ENCODE assay signal across 38 cellular contexts in genomic region chr3:70757658-70758057, GRCh38.
"Had no signal": no experiment of that assay in that cellular context is flagged by ENCODE, and none has a peak within 500 bp of the region (broad histone marks: within the 10 kb centered on the region; RNA-seq: fewer than 3 reads in every experiment).

No MANE protein-coding gene starts in this region.

- H3K27ac Mint-ChIP-seq: activated CD4-positive, alpha-beta memory T cell treated with anti-CD3 and anti-CD28 coated beads, Interleukin-2, amount 10 ng/mL, durations not matched to agents 7 days and 5 days; activated CD4-positive, alpha-beta T cell treated with anti-CD3 and anti-CD28 coated beads for 36 hours; activated CD4-positive, alpha-beta T cell treated with anti-CD3 and anti-CD28 coated beads, Interleukin-2, amount 10 ng/mL, durations not matched to agents 7 days and 5 days; activated CD8-positive, alpha-beta memory T cell treated with anti-CD3 and anti-CD28 coated beads, Interleukin-2, amount 10 ng/mL, durations not matched to agents 7 days and 5 days; activated CD8-positive, alpha-beta T cell treated with anti-CD3 and anti-CD28 coated beads, Interleukin-2, amount 10 ng/mL, durations not matched to agents 7 days and 5 days; activated naive CD4-positive, alpha-beta T cell treated with anti-CD3 and anti-CD28 coated beads, Interleukin-2, amount 10 ng/mL, durations not matched to agents 7 days and 5 days; activated naive CD4-positive, alpha-beta T cell treated with anti-CD3 and anti-CD28 coated beads, Interleukin-2, amount 50 U/mL, for 24 hours; activated naive CD8-positive, alpha-beta T cell; activated naive CD8-positive, alpha-beta T cell treated with anti-CD3 and anti-CD28 coated beads, Interleukin-2, amount 10 ng/mL, durations not matched to agents 7 days and 5 days; activated naive CD8-positive, alpha-beta T cell treated with anti-CD3 and anti-CD28 coated beads, Interleukin-2, amount 50 U/mL, for 24 hours; activated T-cell treated with anti-CD3 and anti-CD28 coated beads, Interleukin-2, amount 50 U/mL, for 24 hours; activated T-helper 2 cell treated with anti-CD3 and anti-CD28 coated beads, Interferon-gamma antibody, Interleukin-2, Interleukin-4, amounts not matched to agents 10 μg/mL and 5 μg/mL and 100 μg/mL, durations not matched to agents 14 hours and 24 hours and 36 hours; T-helper 1 cell treated with Interleukin-12 subunit alpha and Interleukin-12 subunit beta and Interleukin-4 antibody, amounts not matched to agents 30 μg/mL and 1 μg/mL, for 36 hours; T-helper 2 cell treated with Interferon-gamma antibody and Interleukin-4, amounts not matched to agents 5 μg/mL and 100 μg/mL, for 36 hours; WTC11 had no signal

- H3K27ac ChIP-seq: ascending aorta, body of pancreas, brain microvascular endothelial cell, breast epithelium, WERI-Rb-1 had no signal

- H3K4me1 Mint-ChIP-seq: activated CD4-positive, alpha-beta memory T cell treated with anti-CD3 and anti-CD28 coated beads, Interleukin-2, amount 10 ng/mL, durations not matched to agents 7 days and 5 days; activated CD4-positive, alpha-beta T cell treated with anti-CD3 and anti-CD28 coated beads for 36 hours; activated CD4-positive, alpha-beta T cell treated with anti-CD3 and anti-CD28 coated beads, Interleukin-2, amount 10 ng/mL, durations not matched to agents 7 days and 5 days; activated CD8-positive, alpha-beta memory T cell treated with anti-CD3 and anti-CD28 coated beads, Interleukin-2, amount 10 ng/mL, durations not matched to agents 7 days and 5 days; activated naive CD4-positive, alpha-beta T cell treated with anti-CD3 and anti-CD28 coated beads, Interleukin-2, amount 10 ng/mL, durations not matched to agents 7 days and 5 days; activated naive CD4-positive, alpha-beta T cell treated with anti-CD3 and anti-CD28 coated beads, Interleukin-2, amount 50 U/mL, for 24 hours; activated naive CD8-positive, alpha-beta T cell treated with anti-CD3 and anti-CD28 coated beads, Interleukin-2, amount 10 ng/mL, durations not matched to agents 7 days and 5 days; activated naive CD8-positive, alpha-beta T cell treated with anti-CD3 and anti-CD28 coated beads, Interleukin-2, amount 50 U/mL, for 24 hours; WTC11 had no signal

- H3K4me1 ChIP-seq: ascending aorta, breast epithelium had no signal

- H3K4me3 Mint-ChIP-seq: activated CD4-positive, alpha-beta memory T cell treated with anti-CD3 and anti-CD28 coated beads, Interleukin-2, amount 10 ng/mL, durations not matched to agents 7 days and 5 days; activated CD4-positive, alpha-beta T cell treated with anti-CD3 and anti-CD28 coated beads for 36 hours; activated CD4-positive, alpha-beta T cell treated with anti-CD3 and anti-CD28 coated beads, Interleukin-2, amount 10 ng/mL, durations not matched to agents 7 days and 5 days; activated CD8-positive, alpha-beta memory T cell treated with anti-CD3 and anti-CD28 coated beads, Interleukin-2, amount 10 ng/mL, durations not matched to agents 7 days and 5 days; activated CD8-positive, alpha-beta T cell treated with anti-CD3 and anti-CD28 coated beads, Interleukin-2, amount 10 ng/mL, durations not matched to agents 7 days and 5 days; activated naive CD4-positive, alpha-beta T cell treated with anti-CD3 and anti-CD28 coated beads, Interleukin-2, amount 10 ng/mL, durations not matched to agents 7 days and 5 days; activated naive CD4-positive, alpha-beta T cell treated with anti-CD3 and anti-CD28 coated beads, Interleukin-2, amount 50 U/mL, for 24 hours; activated naive CD8-positive, alpha-beta T cell; activated naive CD8-positive, alpha-beta T cell treated with anti-CD3 and anti-CD28 coated beads, Interleukin-2, amount 10 ng/mL, durations not matched to agents 7 days and 5 days; activated naive CD8-positive, alpha-beta T cell treated with anti-CD3 and anti-CD28 coated beads, Interleukin-2, amount 50 U/mL, for 24 hours; activated T-cell treated with anti-CD3 and anti-CD28 coated beads, Interleukin-2, amount 50 U/mL, for 24 hours; T-helper 1 cell treated with Interleukin-12 subunit alpha and Interleukin-12 subunit beta and Interleukin-4 antibody, amounts not matched to agents 30 μg/mL and 1 μg/mL, for 36 hours; T-helper 2 cell treated with Interferon-gamma antibody and Interleukin-4, amounts not matched to agents 5 μg/mL and 100 μg/mL, for 36 hours; WTC11 had no signal

- DNase-seq: activated CD4-positive, alpha-beta memory T cell treated with anti-CD3 and anti-CD28 coated beads, Interleukin-2, amount 10 ng/mL, durations not matched to agents 7 days and 5 days; activated CD4-positive, alpha-beta T cell treated with anti-CD3 and anti-CD28 coated beads for 1 hour; activated CD4-positive, alpha-beta T cell treated with anti-CD3 and anti-CD28 coated beads for 36 hours; activated CD4-positive, alpha-beta T cell treated with anti-CD3 and anti-CD28 coated beads for 48 hours; activated CD4-positive, alpha-beta T cell treated with anti-CD3 and anti-CD28 coated beads, Interleukin-2, amount 10 ng/mL, durations not matched to agents 7 days and 5 days; activated CD4-positive, alpha-beta T cell treated with anti-CD3 and anti-CD28 coated beads, Interleukin-2, amount 50 U/mL, for 48 hours; activated CD4-positive, CD25-positive, alpha-beta regulatory T cell; activated CD8-positive, alpha-beta memory T cell treated with anti-CD3 and anti-CD28 coated beads for 24 hours; activated CD8-positive, alpha-beta memory T cell treated with anti-CD3 and anti-CD28 coated beads, Interleukin-2, amount 10 ng/mL, durations not matched to agents 7 days and 5 days; activated CD8-positive, alpha-beta memory T cell treated with anti-CD3 and anti-CD28 coated beads, Interleukin-2, amount 50 U/mL, for 48 hours; activated CD8-positive, alpha-beta T cell treated with anti-CD3 and anti-CD28 coated beads, Interleukin-2, amount 10 ng/mL, durations not matched to agents 7 days and 5 days; activated effector memory CD4-positive, alpha-beta T cell treated with Interleukin-2 at 50 U/mL for 16 hours; activated gamma-delta T cell; activated naive CD4-positive, alpha-beta T cell treated with anti-CD3 and anti-CD28 coated beads, Interleukin-2, amount 10 ng/mL, durations not matched to agents 7 days and 5 days; activated naive CD4-positive, alpha-beta T cell treated with Interleukin-2 at 50 U/mL for 16 hours; activated naive CD8-positive, alpha-beta T cell treated with anti-CD3 and anti-CD28 coated beads, Interleukin-2, amount 10 ng/mL, durations not matched to agents 7 days and 5 days; activated naive CD8-positive, alpha-beta T cell treated with anti-CD3 and anti-CD28 coated beads, Interleukin-2, amount 50 U/mL, for 24 hours; activated T-cell treated with anti-CD3 and anti-CD28 coated beads, Interleukin-2, amount 50 U/mL, for 24 hours; activated T-cell treated with anti-CD3 and anti-CD28 coated beads, Interleukin-2, amount 50 U/mL, for 48 hours; amygdala; anterior cingulate cortex; brain microvascular endothelial cell; central memory CD4-positive, alpha-beta T cell; SW 1271; T-helper 1 cell; T-helper 2 cell; T-helper 9 cell; WERI-Rb-1 had no signal

- H3K9me3 ChIP-seq: ascending aorta, body of pancreas, breast epithelium had no signal

- H3K27me3 Mint-ChIP-seq: activated CD4-positive, alpha-beta memory T cell treated with anti-CD3 and anti-CD28 coated beads, Interleukin-2, amount 10 ng/mL, durations not matched to agents 7 days and 5 days; activated CD4-positive, alpha-beta T cell treated with anti-CD3 and anti-CD28 coated beads, Interleukin-2, amount 10 ng/mL, durations not matched to agents 7 days and 5 days; activated CD8-positive, alpha-beta memory T cell treated with anti-CD3 and anti-CD28 coated beads, Interleukin-2, amount 10 ng/mL, durations not matched to agents 7 days and 5 days; activated naive CD4-positive, alpha-beta T cell treated with anti-CD3 and anti-CD28 coated beads, Interleukin-2, amount 10 ng/mL, durations not matched to agents 7 days and 5 days; activated naive CD4-positive, alpha-beta T cell treated with anti-CD3 and anti-CD28 coated beads, Interleukin-2, amount 50 U/mL, for 24 hours; activated naive CD8-positive, alpha-beta T cell; activated naive CD8-positive, alpha-beta T cell treated with anti-CD3 and anti-CD28 coated beads, Interleukin-2, amount 50 U/mL, for 24 hours had no signal

- H3K36me3 ChIP-seq: ascending aorta, brain microvascular endothelial cell, breast epithelium, WERI-Rb-1 had no signal

- H3K36me3 Mint-ChIP-seq: activated CD8-positive, alpha-beta memory T cell treated with anti-CD3 and anti-CD28 coated beads, Interleukin-2, amount 10 ng/mL, durations not matched to agents 7 days and 5 days; activated naive CD4-positive, alpha-beta T cell treated with anti-CD3 and anti-CD28 coated beads, Interleukin-2, amount 10 ng/mL, durations not matched to agents 7 days and 5 days; activated naive CD4-positive, alpha-beta T cell treated with anti-CD3 and anti-CD28 coated beads, Interleukin-2, amount 50 U/mL, for 24 hours; activated naive CD8-positive, alpha-beta T cell; activated naive CD8-positive, alpha-beta T cell treated with anti-CD3 and anti-CD28 coated beads, Interleukin-2, amount 10 ng/mL, durations not matched to agents 7 days and 5 days; WTC11 had no signal

- H3K27me3 ChIP-seq: ascending aorta, body of pancreas, brain microvascular endothelial cell, breast epithelium had no signal

- H3K4me3 ChIP-seq: ascending aorta, body of pancreas, breast epithelium had no signal

- ATAC-seq: activated CD4-positive, alpha-beta T cell treated with anti-CD3 and anti-CD28 coated beads for 36 hours; activated CD4-positive, CD25-positive, alpha-beta regulatory T cell treated with anti-CD3 and anti-CD28 coated beads, Interleukin-2, amount 50 U/mL, for 24 hours; activated CD8-positive, alpha-beta memory T cell treated with anti-CD3 and anti-CD28 coated beads, Interleukin-2, amount 10 ng/mL, durations not matched to agents 7 days and 5 days; activated CD8-positive, alpha-beta T cell treated with anti-CD3 and anti-CD28 coated beads, Interleukin-2, amount 10 ng/mL, durations not matched to agents 7 days and 5 days; activated naive CD8-positive, alpha-beta T cell treated with anti-CD3 and anti-CD28 coated beads, Interleukin-2, amount 50 U/mL, for 24 hours; body of pancreas; WTC11 had no signal

- H3K9me3 Mint-ChIP-seq: activated CD4-positive, alpha-beta memory T cell treated with anti-CD3 and anti-CD28 coated beads, Interleukin-2, amount 10 ng/mL, durations not matched to agents 7 days and 5 days; activated CD4-positive, alpha-beta T cell treated with anti-CD3 and anti-CD28 coated beads, Interleukin-2, amount 10 ng/mL, durations not matched to agents 7 days and 5 days; activated naive CD4-positive, alpha-beta T cell treated with anti-CD3 and anti-CD28 coated beads, Interleukin-2, amount 10 ng/mL, durations not matched to agents 7 days and 5 days; activated naive CD4-positive, alpha-beta T cell treated with anti-CD3 and anti-CD28 coated beads, Interleukin-2, amount 50 U/mL, for 24 hours; activated naive CD8-positive, alpha-beta T cell treated with anti-CD3 and anti-CD28 coated beads, Interleukin-2, amount 50 U/mL, for 24 hours; activated T-cell treated with anti-CD3 and anti-CD28 coated beads, Interleukin-2, amount 50 U/mL, for 24 hours; activated T-helper 2 cell treated with anti-CD3 and anti-CD28 coated beads, Interferon-gamma antibody, Interleukin-2, Interleukin-4, amounts not matched to agents 10 μg/mL and 5 μg/mL and 100 μg/mL, durations not matched to agents 14 hours and 24 hours and 36 hours; T-helper 1 cell treated with Interleukin-12 subunit alpha and Interleukin-12 subunit beta and Interleukin-4 antibody, amounts not matched to agents 30 μg/mL and 1 μg/mL, for 36 hours; T-helper 2 cell treated with Interferon-gamma antibody and Interleukin-4, amounts not matched to agents 5 μg/mL and 100 μg/mL, for 36 hours had no signal
